In genomic region chr10:124993345-124993708, GRCh38 we compare ENCODE assay signal across 13 cellular contexts.
"Had no signal": no experiment of that assay in that cellular context is flagged by ENCODE, and none has a peak within 500 bp of the region (broad histone marks: within the 10 kb centered on the region; RNA-seq: fewer than 3 reads in every experiment).

No MANE protein-coding gene starts in this region.

- H3K27ac ChIP-seq: hepatocyte had no signal

- H3K4me3 Mint-ChIP-seq: activated B cell treated with CpG ODN at 0.5 μM for 24 hours; activated naive CD8-positive, alpha-beta T cell; stimulated activated memory B cell treated with anti-CD40 and anti-IgM and Interleukin-4, amounts not matched to agents 10 μg/mL and 1 μg/mL and 100 μg/mL, for 72 hours; T-helper 1 cell treated with Interleukin-12 subunit alpha and Interleukin-12 subunit beta and Interleukin-4 antibody, amounts not matched to agents 30 μg/mL and 1 μg/mL, for 36 hours had no signal

- H3K4me2 ChIP-seq: hepatocyte had no signal

- H3K9me3 ChIP-seq: breast epithelium, upper lobe of left lung had no signal

- H3K4me3 ChIP-seq: breast epithelium, hepatocyte, upper lobe of left lung had no signal

- H3K4me1 ChIP-seq: breast epithelium, upper lobe of left lung had no signal

- H3K79me2 ChIP-seq: hepatocyte had no signal

- H3K9me3 Mint-ChIP-seq: activated B cell treated with CpG ODN at 0.5 μM for 24 hours; stimulated activated memory B cell treated with anti-CD40 and anti-IgM and Interleukin-4, amounts not matched to agents 10 μg/mL and 1 μg/mL and 100 μg/mL, for 72 hours; T-helper 1 cell treated with Interleukin-12 subunit alpha and Interleukin-12 subunit beta and Interleukin-4 antibody, amounts not matched to agents 30 μg/mL and 1 μg/mL, for 36 hours had no signal

- H2AFZ ChIP-seq: hepatocyte had no signal

- ATAC-seq: stimulated activated memory B cell treated with anti-CD40 and anti-IgM and Interleukin-4, amounts not matched to agents 10 μg/mL and 1 μg/mL and 100 μg/mL, for 72 hours had no signal

- H3K27me3 Mint-ChIP-seq: activated B cell treated with CpG ODN at 0.5 μM for 24 hours; activated naive CD8-positive, alpha-beta T cell; stimulated activated memory B cell treated with anti-CD40 and anti-IgM and Interleukin-4, amounts not matched to agents 10 μg/mL and 1 μg/mL and 100 μg/mL, for 72 hours had no signal

- H3K27ac Mint-ChIP-seq: activated B cell treated with CpG ODN at 0.5 μM for 24 hours; activated naive CD8-positive, alpha-beta T cell; stimulated activated memory B cell treated with anti-CD40 and anti-IgM and Interleukin-4, amounts not matched to agents 10 μg/mL and 1 μg/mL and 100 μg/mL, for 72 hours; T-helper 1 cell treated with Interleukin-12 subunit alpha and Interleukin-12 subunit beta and Interleukin-4 antibody, amounts not matched to agents 30 μg/mL and 1 μg/mL, for 36 hours had no signal

- H3K27me3 ChIP-seq: breast epithelium, hepatocyte, upper lobe of left lung had no signal

- H3K36me3 Mint-ChIP-seq: activated naive CD8-positive, alpha-beta T cell had no signal

- DNase-seq: activated B cell treated with CpG ODN at 0.5 μM for 24 hours; activated CD4-positive, alpha-beta T cell treated with anti-CD3 and anti-CD28 coated beads, Interleukin-2, amount 50 U/mL, for 1 hour; activated gamma-delta T cell treated with Interleukin-2 at 50 U/mL for 16 hours; amniotic stem cell; mesendoderm; retina; SIG-M5 had no signal

- H3K36me3 ChIP-seq: breast epithelium had no signal
